ENCODE assay signal across 26 cellular contexts in the genomic region with DNA sequence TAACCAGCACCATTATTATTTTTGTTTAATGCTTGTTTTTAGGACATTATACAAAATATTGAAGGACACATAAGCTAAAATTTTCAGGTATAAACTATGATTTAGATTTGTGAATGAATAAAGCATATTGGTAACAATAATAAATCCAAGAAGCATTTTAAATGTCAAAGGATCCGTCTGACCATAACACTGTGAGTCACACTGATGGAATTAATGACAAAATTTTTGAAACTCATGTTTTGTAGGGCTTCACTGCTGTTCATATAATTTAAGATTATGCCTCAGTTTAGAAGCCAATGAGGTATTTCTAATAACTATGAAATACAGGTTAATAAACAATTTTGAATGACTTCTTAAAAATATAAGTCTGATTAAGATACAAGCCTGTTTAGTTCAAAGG.
DNase-seq lines count a peak whose midpoint lies in the region; ATAC-seq and TF ChIP-seq lines count a peak whose summit lies in the region.
"Had no signal": no experiment of that assay in that cellular context is flagged by ENCODE, and none has a peak within 500 bp of the region (broad histone marks: within the 10 kb centered on the region; RNA-seq: fewer than 3 reads in every experiment).

No MANE protein-coding gene starts in this region.

- peaks cover 0 to 6% of the 10 kb centered on the region in 2 experiments; a peak in 2 of 4 replicates for H3K4me1 ChIP-seq in SK-N-SH (ENCODE audit: control insufficient read depth in 1 of 2, insufficient read depth in 2 of 2, low read depth in 1 of 2, low read length in 1 of 2)
- no peaks in the 10 kb centered on the region for H3K4me1 ChIP-seq in fibroblast of lung (ENCODE audit: control insufficient read depth, extremely low read depth, insufficient read depth, low read length)
- peaks cover 0 to 15% (median 2%) of the 10 kb centered on the region in 3 donors for H3K4me1 ChIP-seq in gastroesophageal sphincter
- H3K4me1 ChIP-seq: Caco-2, transverse colon had no signal

- H2AFZ ChIP-seq in SK-N-SH (ENCODE audit: low read depth) (no peak overlapping the region), fibroblast of lung (ENCODE audit: low read length) (no peak overlapping the region)
- H2AFZ ChIP-seq: GM23338, hepatocyte had no signal

- H3K79me2 ChIP-seq in SK-N-SH (ENCODE audit: insufficient read depth) (no peaks in the 10 kb centered on the region), fibroblast of lung (ENCODE audit: control insufficient read depth, insufficient read depth, low read length) (no peaks in the 10 kb centered on the region)
- H3K79me2 ChIP-seq: hepatocyte had no signal

- no peak for TF ChIP-seq POLR2A in gastroesophageal sphincter (IDR thresholded peaks at IDR 0.05)

- CTCF ChIA-PET in SK-N-SH (lab: Yijun Ruan, JAX) = no interaction called here

- H3K36me3 ChIP-seq in SK-N-SH (replicated peaks in 1 of 2; ENCODE audit: control insufficient read depth in 1 of 2, insufficient read depth in 2 of 2, low read length in 1 of 2) (no peaks in the 10 kb centered on the region), fibroblast of lung (ENCODE audit: control insufficient read depth, insufficient read depth, low read length) (no peaks in the 10 kb centered on the region), gastroesophageal sphincter (no peaks in the 10 kb centered on the region)
- H3K36me3 ChIP-seq: MG63, transverse colon had no signal

- H3F3A ChIP-seq in SK-N-SH (replicated peaks; ENCODE audit: insufficient read depth) = no peaks in the 10 kb centered on the region

- TF ChIP-seq EP300 in SK-N-SH (IDR thresholded peaks at IDR 0.05; ENCODE audit: borderline replicate concordance in 1 of 2, low read depth in 1 of 2, low read length in 1 of 2) = 0 out of 4 replicates have a peak, but pooled peaks of 1 of the 2 experiments have one; percentile 19
- no peak for TF ChIP-seq EP300 in gastroesophageal sphincter (IDR thresholded peaks at IDR 0.05)

- WGBS in SK-N-SH (ENCODE audit: low lambda C conversion rate) = 7% methylated on average over 1 of the region's 1 CpG
- WGBS in gastroesophageal sphincter (ENCODE audit: low coverage in 1 of 2), 2 donors = 0 to 32% methylated on average over 1 of the region's 1 CpG

- H3K27ac ChIP-seq in SK-N-SH (ENCODE audit: low read depth in 2 of 2, low read length in 1 of 2) (no peak overlapping the region), fibroblast of lung (ENCODE audit: insufficient read depth, low read length) (no peak overlapping the region), gastroesophageal sphincter (no peak overlapping the region)
- H3K27ac ChIP-seq: epithelial cell of prostate, hepatocyte, transverse colon had no signal

- H3K4me2 ChIP-seq in SK-N-SH (no peak overlapping the region), fibroblast of lung (ENCODE audit: extremely low read depth, insufficient read depth, low read length) (no peak overlapping the region)
- H3K4me2 ChIP-seq: GM23338, hepatocyte had no signal

- no peaks in the 10 kb centered on the region for H3K9me2 ChIP-seq in SK-N-SH

- POLR2A ChIA-PET in SK-N-SH (lab: Yijun Ruan, JAX) = no interaction called here

- H3K9ac ChIP-seq in SK-N-SH = no peak overlapping the region
- H3K9ac ChIP-seq in fibroblast of lung (ENCODE audit: insufficient read depth, low read length) = no peak overlapping the region

- ATAC-seq in gastroesophageal sphincter (no peak), HG03095 (IDR thresholded peaks at IDR 0.05; ENCODE audit: unreplicated experiment) (no peak), Right ventricle myocardium superior (ENCODE audit: poor library complexity) (no peak)
- ATAC-seq: activated CD4-positive, alpha-beta T cell treated with anti-CD3 and anti-CD28 coated beads for 36 hours; activated CD8-positive, alpha-beta T cell treated with anti-CD3 and anti-CD28 coated beads, Interleukin-2, amount 10 ng/mL, durations not matched to agents 7 days and 5 days; GM23338; mucosa of descending colon; stimulated activated effector memory CD8-positive, alpha-beta T cell treated with anti-CD3 and anti-CD28 coated beads, Interleukin-12 subunit alpha, Interleukin-12 subunit beta, amount 100 ng/mL, for 72 hours had no signal

- DNase-seq in GM04503 (ENCODE audit: low read depth) (peak; percentile 4), SK-N-SH (no peak), fibroblast of lung (ENCODE audit: low read depth in 2 of 2) (peak; percentile 21 to 48), stromal cell of bone marrow (ENCODE audit: low read depth) (peak; percentile 9), Right ventricle myocardium superior (no peak)
- DNase-seq: activated CD4-positive, alpha-beta T cell treated with anti-CD3 and anti-CD28 coated beads for 36 hours; activated CD8-positive, alpha-beta T cell treated with anti-CD3 and anti-CD28 coated beads, Interleukin-2, amount 10 ng/mL, durations not matched to agents 7 days and 5 days; activated naive CD4-positive, alpha-beta T cell treated with anti-CD3 and anti-CD28 coated beads, Interleukin-2, amount 10 ng/mL, durations not matched to agents 7 days and 5 days; Caco-2; DMS53; effector CD4-positive, alpha-beta T cell; GDM1; KBM-7; MG63; mucosa of descending colon; NCI-H2029 treated with DMSO at 0.1 percent for 48 hours; NCI-H526 treated with DMSO at 0.1 percent for 48 hours; NK-92 treated with Interleukin-12 subunit alpha and Interleukin-12 subunit beta, amount 100 ng/mL, for 24 hours; SHP77; transverse colon had no signal

- H4K20me1 ChIP-seq in SK-N-SH (ENCODE audit: insufficient read depth) = no peaks in the 10 kb centered on the region
- H4K20me1 ChIP-seq in fibroblast of lung (ENCODE audit: control insufficient read depth, extremely low read depth, insufficient read depth, low read length) = no peaks in the 10 kb centered on the region

- H3K27me3 ChIP-seq in SK-N-SH (ENCODE audit: insufficient read depth) (no peaks in the 10 kb centered on the region), fibroblast of lung (ENCODE audit: control insufficient read depth, insufficient read depth, low read length) (no peaks in the 10 kb centered on the region), gastroesophageal sphincter (no peaks in the 10 kb centered on the region)
- H3K27me3 ChIP-seq: hepatocyte, MG63, transverse colon had no signal

- no peak for TF ChIP-seq CTCF in SK-N-SH (IDR thresholded peaks at IDR 0.05)
- no peak for TF ChIP-seq CTCF in fibroblast of lung (conservative IDR thresholded peaks at IDR 0.05 in 1 of 2, IDR thresholded peaks at IDR 0.05 in 1 of 2; ENCODE audit: low read depth in 1 of 2, low read length in 2 of 2)
- no peak for TF ChIP-seq CTCF in gastroesophageal sphincter (IDR thresholded peaks at IDR 0.05)

- H3K9me3 ChIP-seq in SK-N-SH = no peaks in the 10 kb centered on the region
- H3K9me3 ChIP-seq in fibroblast of lung (ENCODE audit: control insufficient read depth, insufficient read depth, low read depth, low read length) = no peaks in the 10 kb centered on the region
- no peaks in the 10 kb centered on the region for H3K9me3 ChIP-seq in gastroesophageal sphincter
- H3K9me3 ChIP-seq: Caco-2, MG63, mucosa of descending colon, transverse colon had no signal

- TF ChIP-seq RAD21 in SK-N-SH (IDR thresholded peaks at IDR 0.05; ENCODE audit: low read length) = no peak

- intact Hi-C loops in Right ventricle myocardium superior (cut with DNase I) = no loop called here

- H3K4me3 ChIP-seq in SK-N-SH (ENCODE audit: low read depth in 2 of 2, low read length in 1 of 2) (no peak overlapping the region), fibroblast of lung (replicated peaks in 1 of 4; ENCODE audit: control extremely low read depth in 1 of 4, insufficient read depth in 1 of 4, low read depth in 3 of 4, low read length in 4 of 4) (no peak overlapping the region), gastroesophageal sphincter (no peak overlapping the region)
- H3K4me3 ChIP-seq: GM23338, hepatocyte, MG63, mucosa of descending colon, transverse colon had no signal

TF ChIP-seq in SK-N-SH, 30 proteins besides CTCF, POLR2A, EP300 and RAD21:
- TF ChIP-seq EZH2phosphoT487 (IDR thresholded peaks at IDR 0.05; ENCODE audit: borderline replicate concordance, low read depth) (no peak), USF1 (IDR thresholded peaks at IDR 0.05; ENCODE audit: borderline replicate concordance, low read depth) (no peak), JUND (IDR thresholded peaks at IDR 0.05) (peak; percentile 64), SMC3 (IDR thresholded peaks at IDR 0.05; ENCODE audit: low read depth, low read length) (no peak), NRF1 (IDR thresholded peaks at IDR 0.05; ENCODE audit: low read depth, low read length) (no peak), MEF2A (IDR thresholded peaks at IDR 0.05; ENCODE audit: borderline replicate concordance, low read depth) (no peak), GATA2 (CRISPR knock-in tag; IDR thresholded peaks at IDR 0.05) (no peak), FOSL2 (IDR thresholded peaks at IDR 0.05; ENCODE audit: borderline replicate concordance, low read depth) (peak; percentile 49; the same call in 1 of the 2 replicates), TCF12 (IDR thresholded peaks at IDR 0.05) (peak; percentile 16; the same call in 1 of the 2 replicates)
- TF ChIP-seq, protein P1, sequence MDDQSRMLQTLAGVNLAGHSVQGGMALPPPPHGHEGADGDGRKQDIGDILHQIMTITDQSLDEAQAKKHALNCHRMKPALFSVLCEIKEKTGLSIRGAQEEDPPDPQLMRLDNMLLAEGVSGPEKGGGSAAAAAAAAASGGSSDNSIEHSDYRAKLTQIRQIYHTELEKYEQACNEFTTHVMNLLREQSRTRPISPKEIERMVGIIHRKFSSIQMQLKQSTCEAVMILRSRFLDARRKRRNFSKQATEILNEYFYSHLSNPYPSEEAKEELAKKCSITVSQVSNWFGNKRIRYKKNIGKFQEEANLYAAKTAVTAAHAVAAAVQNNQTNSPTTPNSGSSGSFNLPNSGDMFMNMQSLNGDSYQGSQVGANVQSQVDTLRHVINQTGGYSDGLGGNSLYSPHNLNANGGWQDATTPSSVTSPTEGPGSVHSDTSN (IDR thresholded peaks at IDR 0.05) = peak; percentile 56

Comparison
In these comparisons a context has a peak if more than half of its experiments do, and no peak if none do; other contexts are left out.
1. DNase-seq: peak in GM04503 (single experiment), fibroblast of lung (2 of 2) and stromal cell of bone marrow (single experiment); none in SK-N-SH (single experiment) and Right ventricle myocardium superior (single experiment).